9 cellular contexts compared by ENCODE assay signal in genomic region chr12:101793401-101793800, GRCh38. TPM values are rescaled to one million over a fixed set of nuclear protein-coding genes. Genes with fewer than 3 reads are reported as not detected.
DNase-seq lines count a peak whose midpoint lies in the region; ATAC-seq and TF ChIP-seq lines count a peak whose summit lies in the region.
"Had no signal": no experiment of that assay in that cellular context is flagged by ENCODE, and none has a peak within 500 bp of the region (broad histone marks: within the 10 kb centered on the region; RNA-seq: fewer than 3 reads in every experiment).

No MANE protein-coding gene starts in this region.

- peak; percentile 68 for DNase-seq in AG08395 (ENCODE audit: low spot score)
- DNase-seq in effector memory CD8-positive, alpha-beta T cell, result no peak
- DNase-seq in CD4-positive, alpha-beta memory T cell, result no peak
- no peak for DNase-seq in WERI-Rb-1
- no peak for DNase-seq in NCI-H2227 (lab: John Stamatoyannopoulos, UW; ENCODE audit: unreplicated experiment)
- DNase-seq in HuH-7 (ENCODE audit: low spot score), result no peak
- DNase-seq: head of caudate nucleus had no signal

- ATAC-seq in GM18870 (IDR thresholded peaks at IDR 0.05; ENCODE audit: unreplicated experiment) (peak; percentile 73), HG03558 (IDR thresholded peaks at IDR 0.05; ENCODE audit: extremely low read depth, unreplicated experiment) (peak; percentile 63)
- ATAC-seq in effector memory CD8-positive, alpha-beta T cell (replicated peaks), result peak; percentile 62

- no peak overlapping the region for H3K27ac ChIP-seq in CD4-positive, alpha-beta memory T cell (ENCODE audit: low read depth, low read length)
- H3K27ac ChIP-seq in WERI-Rb-1, result no peak overlapping the region

- POLR2A ChIA-PET in CD4-positive, alpha-beta memory T cell (lab: Charles Lee; ENCODE audit: partially characterized antibody), result interaction anchor here (1.1 to 3.6 kb wide), 2 partner anchors 30 to 37 kb away, joined by 3 to 12 read pairs; partner anchors contain the start of gene GNPTAB

- intact Hi-C loops in CD4-positive, alpha-beta memory T cell (cut with micrococcal nuclease), result no loop called here

- no peaks in the 10 kb centered on the region for H3K9me3 Mint-ChIP-seq in effector memory CD8-positive, alpha-beta T cell
- H3K9me3 Mint-ChIP-seq in CD4-positive, alpha-beta memory T cell, result peaks cover 0 to 2% (median 0%) of the 10 kb centered on the region in 8 donors

- no peaks in the 10 kb centered on the region for H3K27me3 ChIP-seq in CD4-positive, alpha-beta memory T cell (ENCODE audit: insufficient read depth, low read length)
- H3K27me3 ChIP-seq in WERI-Rb-1 (ENCODE audit: insufficient read depth, low read depth, severe bottlenecking), result no peaks in the 10 kb centered on the region

- H3K4me3 ChIP-seq in CD4-positive, alpha-beta memory T cell (ENCODE audit: low read length in 2 of 2), result no peak overlapping the region
- no peak overlapping the region for H3K4me3 ChIP-seq in WERI-Rb-1 (ENCODE audit: low read depth, low read length)

- peak overlapping the region in 1 of 2 donors; percentile 25 for H3K27ac Mint-ChIP-seq in effector memory CD8-positive, alpha-beta T cell
- H3K27ac Mint-ChIP-seq in CD4-positive, alpha-beta memory T cell, result no peak overlapping the region

- peaks cover 21% of the 10 kb centered on the region for H3K36me3 Mint-ChIP-seq in effector memory CD8-positive, alpha-beta T cell (ENCODE audit: insufficient read depth)
- peaks cover 26 to 37% of the 10 kb centered on the region in 2 donors for H3K36me3 Mint-ChIP-seq in CD4-positive, alpha-beta memory T cell

- peaks cover 16 to 57% of the 10 kb centered on the region in 2 donors for H3K4me1 Mint-ChIP-seq in effector memory CD8-positive, alpha-beta T cell (ENCODE audit: low read depth in 2 of 2)
- H3K4me1 Mint-ChIP-seq in CD4-positive, alpha-beta memory T cell, result peaks cover 11 to 18% (median 14%) of the 10 kb centered on the region in 4 donors

- no peaks in the 10 kb centered on the region for H3K9me3 ChIP-seq in CD4-positive, alpha-beta memory T cell (ENCODE audit: control insufficient read depth in 1 of 2, low read length in 2 of 2)
- H3K9me3 ChIP-seq in WERI-Rb-1 (ENCODE audit: severe bottlenecking), result no peaks in the 10 kb centered on the region

- H3K4me3 Mint-ChIP-seq in effector memory CD8-positive, alpha-beta T cell, result no peak overlapping the region
- H3K4me3 Mint-ChIP-seq in CD4-positive, alpha-beta memory T cell, result no peak overlapping the region

- peaks cover 5% of the 10 kb centered on the region for H3K36me3 ChIP-seq in CD4-positive, alpha-beta memory T cell (ENCODE audit: insufficient read depth, low read length)
- H3K36me3 ChIP-seq in WERI-Rb-1, result no peaks in the 10 kb centered on the region

- H3K4me1 ChIP-seq in CD4-positive, alpha-beta memory T cell (ENCODE audit: insufficient read depth, low read length), result peaks cover 5% of the 10 kb centered on the region

- TF ChIP-seq CTCF in WERI-Rb-1 (IDR thresholded peaks at IDR 0.05; ENCODE audit: low read depth, low read length), result no peak

- CTCF ChIA-PET in CD4-positive, alpha-beta memory T cell (lab: Charles Lee; ENCODE audit: partially characterized antibody), result interaction anchor here (0.6 to 10.3 kb wide), 11 partner anchors 10 to 47 kb away, joined by 3 to 74 read pairs (median 5); partner anchors contain the start of gene GNPTAB

- no peaks in the 10 kb centered on the region for H3K27me3 Mint-ChIP-seq in effector memory CD8-positive, alpha-beta T cell
- H3K27me3 Mint-ChIP-seq in CD4-positive, alpha-beta memory T cell, result no peaks in the 10 kb centered on the region

RNA-seq across cellular contexts. Expression of gene GNPTAB, which starts 37.4 kb away (rescaled TPM):
- 10 to 100 TPM; 37.2 to 42.8 TPM for total RNA-seq in CD4-positive, alpha-beta memory T cell
- polyA plus RNA-seq in CD4-positive, alpha-beta memory T cell, result 10 to 100 TPM; 15.3 to 31.0 TPM

RNA-seq across cellular contexts. Expression of gene SYCP3, which starts 54.1 kb away (rescaled TPM):
- total RNA-seq in CD4-positive, alpha-beta memory T cell, result under 1 TPM; 0.23 to 0.28 TPM
- under 1 TPM in 1 of 2 donors, not detected in 1; 0.15 TPM for polyA plus RNA-seq in CD4-positive, alpha-beta memory T cell
